ENCODE assay signal across 26 cellular contexts in the genomic region with DNA sequence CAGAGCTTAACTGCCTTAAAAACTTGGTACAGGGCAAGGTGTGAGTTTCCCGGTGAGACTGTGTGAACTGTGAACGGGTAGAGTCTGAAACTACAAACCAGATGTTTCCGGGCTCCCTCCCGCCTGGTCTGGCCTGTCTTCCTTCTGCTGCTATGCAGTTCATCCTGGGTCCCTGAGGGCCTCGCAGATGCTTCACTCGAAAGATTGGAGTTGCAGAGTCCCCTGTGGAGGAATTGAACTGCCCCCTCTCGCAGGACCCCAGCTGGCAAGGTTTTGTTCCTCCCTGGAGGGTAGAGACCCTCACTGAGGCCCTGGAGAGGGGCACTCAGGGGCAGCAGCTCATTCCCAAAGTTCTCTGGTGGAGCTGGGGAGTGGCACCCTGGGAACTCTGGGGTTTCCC. TPM values are rescaled to one million over a fixed set of nuclear protein-coding genes. Genes with fewer than 3 reads are reported as not detected.
A peak's percentile ranks its signal among the peaks of the same experiment; 100 is the strongest.
DNase-seq lines count a peak whose midpoint lies in the region; ATAC-seq, FAIRE-seq and TF ChIP-seq lines count a peak whose summit lies in the region.
"Had no signal": no experiment of that assay in that cellular context is flagged by ENCODE, and none has a peak within 500 bp of the region (broad histone marks: within the 10 kb centered on the region; RNA-seq: fewer than 3 reads in every experiment).

No MANE protein-coding gene starts in this region.

- H3K27me3 ChIP-seq in BLaER1, result no peaks in the 10 kb centered on the region
- no peaks in the 10 kb centered on the region for H3K27me3 ChIP-seq in MM.1S (replicated peaks; ENCODE audit: insufficient read depth, low read length)

- DNase-seq in GM12891 (ENCODE audit: insufficient read length, low spot score) (no peak), MM.1S (peak; percentile 16), NCI-H82 treated with DMSO at 0.1 percent for 48 hours (lab: John Stamatoyannopoulos, UW; ENCODE audit: unreplicated experiment) (no peak), RCC 7860 (ENCODE audit: low spot score) (no peak)
- no peak for DNase-seq in naive thymus-derived CD8-positive, alpha-beta T cell
- DNase-seq: AML-193, Caco-2, NCI-H1092 treated with DMSO at 0.1 percent for 48 hours, NCI-H1436, NCI-H1930, NCI-H2107, NCI-H524, NCI-H82, SJCRH30 had no signal

- H3K27ac ChIP-seq in BLaER1, result peak overlapping the region; percentile 93
- no peak overlapping the region for H3K27ac ChIP-seq in MM.1S (ENCODE audit: low read length)
- H3K27ac ChIP-seq: A549, C4-2B, SJCRH30 had no signal

- TF ChIP-seq POLR2A in GM12891 (IDR thresholded peaks at IDR 0.05; ENCODE audit: low read depth, low read length), result no peak

- peak overlapping the region; percentile 95 for H3K4me2 ChIP-seq in BLaER1
- H3K4me2 ChIP-seq in MM.1S (ENCODE audit: low read depth, low read length), result no peak overlapping the region
- H3K4me2 ChIP-seq: A549 had no signal

- peak overlapping the region in 2 of 3 experiments; percentile 36 to 49 for H3K27ac Mint-ChIP-seq in nephron
- H3K27ac Mint-ChIP-seq in naive thymus-derived CD8-positive, alpha-beta T cell, result no peak overlapping the region
- H3K27ac Mint-ChIP-seq: CD8-positive, alpha-beta T cell had no signal

- H3K4me1 Mint-ChIP-seq in nephron, result peaks cover 48% of the 10 kb centered on the region
- peaks cover 0 to 17% (median 0%) of the 10 kb centered on the region in 4 donors for H3K4me1 Mint-ChIP-seq in naive thymus-derived CD8-positive, alpha-beta T cell

- H3K36me3 Mint-ChIP-seq in nephron (ENCODE audit: low read depth), result no peaks in the 10 kb centered on the region
- no peaks in the 10 kb centered on the region for H3K36me3 Mint-ChIP-seq in naive thymus-derived CD8-positive, alpha-beta T cell
- H3K36me3 Mint-ChIP-seq: CD8-positive, alpha-beta T cell had no signal

- H3K4me3 Mint-ChIP-seq in nephron, result no peak overlapping the region
- no peak overlapping the region for H3K4me3 Mint-ChIP-seq in naive thymus-derived CD8-positive, alpha-beta T cell
- H3K4me3 Mint-ChIP-seq: CD8-positive, alpha-beta T cell had no signal

- H3K79me2 ChIP-seq in MM.1S (ENCODE audit: low read length), result no peaks in the 10 kb centered on the region

- POLR2A ChIA-PET in naive thymus-derived CD8-positive, alpha-beta T cell (lab: Charles Lee), result no interaction called here

- no peak for ATAC-seq in naive thymus-derived CD8-positive, alpha-beta T cell
- ATAC-seq: A549; CD8-positive, alpha-beta T cell; GM12878; HCT116; Panc1; SK-N-SH treated with all-trans-retinoic acid at 6 μM for 48 hours had no signal

- TF ChIP-seq CTCF in MM.1S (IDR thresholded peaks at IDR 0.05; ENCODE audit: low read length) (no peak), nephron (IDR thresholded peaks at IDR 0.05; ENCODE audit: unreplicated experiment in 3 of 3) (no peak)

- no peaks in the 10 kb centered on the region for H3K36me3 ChIP-seq in BLaER1
- no peaks in the 10 kb centered on the region for H3K36me3 ChIP-seq in MM.1S (replicated peaks; ENCODE audit: insufficient read depth, low read length)
- H3K36me3 ChIP-seq: SJCRH30 had no signal

- no peaks in the 10 kb centered on the region for H3F3A ChIP-seq in MM.1S (ENCODE audit: insufficient read depth, low read length)

- no peaks in the 10 kb centered on the region for H3K9me2 ChIP-seq in MM.1S (replicated peaks; ENCODE audit: insufficient read depth, low read length)

- FAIRE-seq in GM12891 (lab: Jason Lieb, UNC) (peak; percentile 54), RCC 7860 (lab: Jason Lieb, UNC) (no peak)
- FAIRE-seq: A549, GM12878 had no signal

- H2AFZ ChIP-seq in MM.1S (ENCODE audit: low read length), result no peak overlapping the region

- peaks cover 28% of the 10 kb centered on the region for H3K27me3 Mint-ChIP-seq in nephron (ENCODE audit: low read depth)
- peaks cover 0 to 10% (median 6%) of the 10 kb centered on the region in 5 donors for H3K27me3 Mint-ChIP-seq in naive thymus-derived CD8-positive, alpha-beta T cell

- no peaks in the 10 kb centered on the region for H4K20me1 ChIP-seq in BLaER1
- no peaks in the 10 kb centered on the region for H4K20me1 ChIP-seq in MM.1S (ENCODE audit: insufficient read depth, low read length)

- H3K9ac ChIP-seq in BLaER1 (peak overlapping the region; percentile 75; the same call in 1 of the 2 replicates), MM.1S (ENCODE audit: low read length) (no peak overlapping the region)

- H3K4me3 ChIP-seq in BLaER1 (peak overlapping the region; percentile 34; the same call in 1 of the 2 replicates), MM.1S (ENCODE audit: low read length) (no peak overlapping the region)
- H3K4me3 ChIP-seq: A549, GM12878, SJCRH30 had no signal

- no peaks in the 10 kb centered on the region for H3K9me3 ChIP-seq in BLaER1
- H3K9me3 ChIP-seq in MM.1S (replicated peaks; ENCODE audit: insufficient read depth, low read length), result no peaks in the 10 kb centered on the region
- H3K9me3 ChIP-seq: A549, Caco-2, SJCRH30 had no signal

- H3K4me1 ChIP-seq in BLaER1 (peaks cover 100% of the 10 kb centered on the region), MM.1S (ENCODE audit: low read length) (no peaks in the 10 kb centered on the region)
- H3K4me1 ChIP-seq: A549, Caco-2 had no signal

- H3K9me3 Mint-ChIP-seq in nephron, result no peaks in the 10 kb centered on the region
- no peaks in the 10 kb centered on the region for H3K9me3 Mint-ChIP-seq in naive thymus-derived CD8-positive, alpha-beta T cell
- H3K9me3 Mint-ChIP-seq: CD8-positive, alpha-beta T cell had no signal

TF ChIP-seq in GM12891, 5 proteins besides CTCF, POLR2A, EP300 and RAD21:
- TF ChIP-seq SPI1 (IDR thresholded peaks at IDR 0.05; ENCODE audit: low read depth, low read length) (no peak), POU2F2 (IDR thresholded peaks at IDR 0.05; ENCODE audit: low read depth, low read length) (no peak), PAX5 (IDR thresholded peaks at IDR 0.05; ENCODE audit: insufficient read depth, low read length, severe bottlenecking) (no peak), TAF1 (IDR thresholded peaks at IDR 0.05; ENCODE audit: low read depth, low read length) (no peak), POLR2AphosphoS5 (IDR thresholded peaks at IDR 0.05; ENCODE audit: low read depth, low read length) (no peak)

RNA-seq across cellular contexts. Expression of gene DCANP1, which starts 0.5 kb away (rescaled TPM):
- not detected for polyA plus RNA-seq in GM12891 (2012; ENCODE audit: low read depth, missing spikeins)
- total RNA-seq in naive thymus-derived CD8-positive, alpha-beta T cell, result not detected
- not detected for polyA plus RNA-seq in naive thymus-derived CD8-positive, alpha-beta T cell
- total RNA-seq: Caco-2; CD8-positive, alpha-beta T cell; GM12878; H4; HT-29; OCI-LY7; SJCRH30 had no signal
- polyA plus RNA-seq: A549 had no signal

RNA-seq across cellular contexts. Expression of gene TIFAB, which starts 5.5 kb away (rescaled TPM):
- not detected for polyA plus RNA-seq in GM12891 (2012; ENCODE audit: low read depth, missing spikeins)
- total RNA-seq in naive thymus-derived CD8-positive, alpha-beta T cell, result not detected
- polyA plus RNA-seq in naive thymus-derived CD8-positive, alpha-beta T cell, result not detected
- total RNA-seq: Caco-2; CD8-positive, alpha-beta T cell; GM12878; H4; HT-29; OCI-LY7; SJCRH30 had no signal
- polyA plus RNA-seq: A549, GM12878 had no signal

RNA-seq across cellular contexts. Expression of gene MACROH2A1, which starts 47.6 kb away (rescaled TPM):
- 86.5 TPM for polyA plus RNA-seq in GM12891 (2012; ENCODE audit: low read depth, missing spikeins)
- 10 to 100 TPM; 96.3 to 99.5 TPM for total RNA-seq in naive thymus-derived CD8-positive, alpha-beta T cell
- polyA plus RNA-seq in naive thymus-derived CD8-positive, alpha-beta T cell, result 100 to 1,000 TPM; 101 to 121 (median 105) TPM

Comparison
In these comparisons a context has a peak if more than half of its experiments do, and no peak if none do; other contexts are left out.
1. H3K27ac Mint-ChIP-seq: peak in nephron (2 of 3); none in naive thymus-derived CD8-positive, alpha-beta T cell (0 of 10).